In genomic region chr5:127776477-127776876, GRCh38 we compare ENCODE assay signal across 3 cellular contexts.
"Had no signal": no experiment of that assay in that cellular context is flagged by ENCODE, and none has a peak within 500 bp of the region (broad histone marks: within the 10 kb centered on the region; RNA-seq: fewer than 3 reads in every experiment).

No MANE protein-coding gene starts in this region.

- H3K4me3 ChIP-seq: GM12878 had no signal

- DNase-seq: GDM1, GF-D8 had no signal
